ENCODE assay signal across 26 cellular contexts in the genomic region with DNA sequence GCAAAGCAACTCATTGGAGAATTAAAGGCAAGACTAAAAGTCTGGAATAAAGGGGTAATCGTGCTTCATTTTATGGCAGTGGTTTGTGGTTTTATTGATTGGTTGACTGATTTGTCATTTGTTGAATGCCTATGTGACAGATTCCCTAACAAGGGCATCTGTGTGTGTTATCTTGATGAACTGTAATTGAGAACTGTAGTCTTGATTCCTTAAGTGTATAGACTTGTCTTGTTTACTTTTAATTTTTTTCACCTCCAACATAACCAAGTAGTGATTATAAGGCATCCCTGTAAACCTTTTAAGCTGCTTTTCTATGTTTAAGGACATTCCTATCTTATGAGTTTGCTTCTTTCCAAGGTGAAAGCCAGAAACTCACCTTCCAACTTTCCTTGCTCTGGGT.
"Had no signal": no experiment of that assay in that cellular context is flagged by ENCODE, and none has a peak within 500 bp of the region (broad histone marks: within the 10 kb centered on the region; RNA-seq: fewer than 3 reads in every experiment).

No MANE protein-coding gene starts in this region.

- H3K36me3 Mint-ChIP-seq: naive thymus-derived CD8-positive, alpha-beta T cell; neural progenitor cell; stimulated activated naive B cell treated with anti-CD40 and anti-IgM and Interleukin-4, amounts not matched to agents 10 μg/mL and 1 μg/mL and 100 μg/mL, for 72 hours; type B pancreatic cell had no signal

- ATAC-seq: left colon; left lung; lower lobe of right lung; naive thymus-derived CD8-positive, alpha-beta T cell; right lobe of liver; stimulated activated naive B cell treated with anti-CD40 and anti-IgM and Interleukin-4, amounts not matched to agents 10 μg/mL and 1 μg/mL and 100 μg/mL, for 72 hours; stimulated activated naive CD8-positive, alpha-beta T cell treated with anti-CD3 and anti-CD28 coated beads, Interleukin-15, Interleukin-2, amounts not matched to agents 100 U/mL and 50 U/mL, for 24 hours had no signal

- H3K27ac Mint-ChIP-seq: naive thymus-derived CD8-positive, alpha-beta T cell; nephron; neural progenitor cell; stimulated activated naive B cell treated with anti-CD40 and anti-IgM and Interleukin-4, amounts not matched to agents 10 μg/mL and 1 μg/mL and 100 μg/mL, for 72 hours; type B pancreatic cell had no signal

- H3K4me1 ChIP-seq: left lung, lower lobe of right lung, neural progenitor cell, parathyroid adenoma, right atrium auricular region, right lobe of liver, stomach, suprapubic skin, tibial artery, vagina had no signal

- H3K4me1 Mint-ChIP-seq: naive thymus-derived CD8-positive, alpha-beta T cell; neural progenitor cell had no signal

- H3K9me3 ChIP-seq: neutrophil, right lobe of liver, vagina had no signal

- H3K27ac ChIP-seq: left lung, lower lobe of right lung, neural progenitor cell, neutrophil, parathyroid adenoma, right atrium auricular region, right lobe of liver, stomach, suprapubic skin, thoracic aorta, tibial artery, vagina had no signal

- H3K27me3 ChIP-seq: left lung, neutrophil, right atrium auricular region, right lobe of liver, stomach, suprapubic skin, tibial artery, vagina had no signal

- H3K36me3 ChIP-seq: left lung, lower lobe of right lung, neural progenitor cell, neutrophil, right atrium auricular region, right lobe of liver, stomach, suprapubic skin, thoracic aorta, tibial artery, vagina had no signal

- H3K4me3 Mint-ChIP-seq: naive thymus-derived CD8-positive, alpha-beta T cell; nephron; neural progenitor cell; stimulated activated naive B cell treated with anti-CD40 and anti-IgM and Interleukin-4, amounts not matched to agents 10 μg/mL and 1 μg/mL and 100 μg/mL, for 72 hours; type B pancreatic cell had no signal

- H3K4me3 ChIP-seq: left lung, lower lobe of right lung, neural progenitor cell, right atrium auricular region, right lobe of liver, smooth muscle cell, stomach, suprapubic skin, thoracic aorta, tibial artery, vagina had no signal

- DNase-seq: hippocampal formation; kidney glomerular epithelial cell; left colon; left lung; lower lobe of right lung; mammary epithelial cell; mesenchymal stem cell; naive thymus-derived CD8-positive, alpha-beta T cell; occipital lobe; right lobe of liver; stimulated activated CD4-positive, alpha-beta T cell treated with anti-CD3 and anti-CD28 coated beads, Interleukin-1b, Interleukin-23, amount 100 ng/mL, for 48 hours; stimulated activated CD4-positive, alpha-beta T cell treated with anti-CD3 and anti-CD28 coated beads, Interleukin-4, amount 100 ng/mL, for 1 hour; stimulated activated naive B cell treated with anti-CD40 and anti-IgM and Interleukin-4, amounts not matched to agents 10 μg/mL and 1 μg/mL and 100 μg/mL, for 72 hours; stimulated activated naive CD8-positive, alpha-beta T cell treated with anti-CD3 and anti-CD28 coated beads, Interleukin-15, Interleukin-2, amounts not matched to agents 100 U/mL and 50 U/mL, for 24 hours; stomach; tibial artery had no signal
